ENCODE assay signal across 19 cellular contexts in genomic region chr18:71001597-71001996, GRCh38.
"Had no signal": no experiment of that assay in that cellular context is flagged by ENCODE, and none has a peak within 500 bp of the region (broad histone marks: within the 10 kb centered on the region; RNA-seq: fewer than 3 reads in every experiment).

No MANE protein-coding gene starts in this region.

- H3K4me1 Mint-ChIP-seq: activated CD4-positive, alpha-beta memory T cell treated with anti-CD3 and anti-CD28 coated beads, Interleukin-2, amount 10 ng/mL, durations not matched to agents 7 days and 5 days; WTC11 had no signal

- H3K9me3 Mint-ChIP-seq: activated naive CD4-positive, alpha-beta T cell treated with anti-CD3 and anti-CD28 coated beads for 36 hours; activated T-cell treated with anti-CD3 and anti-CD28 coated beads, Interleukin-2, amount 50 U/mL, for 24 hours; activated T-helper 2 cell treated with anti-CD3 and anti-CD28 coated beads, Interferon-gamma antibody, Interleukin-2, Interleukin-4, amounts not matched to agents 10 μg/mL and 5 μg/mL and 100 μg/mL, durations not matched to agents 14 hours and 24 hours and 36 hours; T-helper 2 cell treated with Interferon-gamma antibody and Interleukin-4, amounts not matched to agents 5 μg/mL and 100 μg/mL, for 36 hours had no signal

- H3K36me3 ChIP-seq: breast epithelium, left lung, tibial artery had no signal

- H3K27ac ChIP-seq: breast epithelium, foreskin keratinocyte, left lung, tibial artery had no signal

- H3K9me3 ChIP-seq: breast epithelium, left lung, tibial artery had no signal

- H3K27me3 ChIP-seq: breast epithelium, foreskin keratinocyte, left lung, tibial artery had no signal

- H3K4me3 Mint-ChIP-seq: activated CD4-positive, alpha-beta memory T cell treated with anti-CD3 and anti-CD28 coated beads, Interleukin-2, amount 10 ng/mL, durations not matched to agents 7 days and 5 days; activated naive CD4-positive, alpha-beta T cell treated with anti-CD3 and anti-CD28 coated beads for 36 hours; activated T-cell treated with anti-CD3 and anti-CD28 coated beads, Interleukin-2, amount 50 U/mL, for 24 hours; T-helper 2 cell treated with Interferon-gamma antibody and Interleukin-4, amounts not matched to agents 5 μg/mL and 100 μg/mL, for 36 hours; WTC11 had no signal

- DNase-seq: activated CD4-positive, alpha-beta memory T cell treated with anti-CD3 and anti-CD28 coated beads, Interleukin-2, amount 10 ng/mL, durations not matched to agents 7 days and 5 days; activated CD4-positive, alpha-beta T cell treated with anti-CD3 and anti-CD28 coated beads for 4 hours; activated naive CD4-positive, alpha-beta T cell treated with anti-CD3 and anti-CD28 coated beads for 36 hours; activated T-cell treated with anti-CD3 and anti-CD28 coated beads, Interleukin-2, amount 50 U/mL, for 24 hours; cortex of kidney; effector CD8-positive, alpha-beta T cell; foreskin keratinocyte; hippocampal formation; left lung; occipital lobe; stimulated activated CD4-positive, alpha-beta T cell treated with anti-CD3 and anti-CD28 coated beads, Interleukin-12 subunit alpha, Interleukin-12 subunit beta, amount 100 ng/mL, for 4 hours; stimulated activated CD4-positive, alpha-beta T cell treated with anti-CD3 and anti-CD28 coated beads, Interleukin-2, amount 100 ng/mL, for 24 hours; stimulated activated naive CD8-positive, alpha-beta T cell treated with anti-CD3 and anti-CD28 coated beads, Interleukin-15, Interleukin-2, amounts not matched to agents 100 U/mL and 50 U/mL, for 24 hours; substantia nigra; tibial artery had no signal

- H3K4me3 ChIP-seq: breast epithelium, left lung, tibial artery had no signal

- H3K4me1 ChIP-seq: breast epithelium, foreskin keratinocyte, left lung, tibial artery had no signal

- H3K27ac Mint-ChIP-seq: activated CD4-positive, alpha-beta memory T cell treated with anti-CD3 and anti-CD28 coated beads, Interleukin-2, amount 10 ng/mL, durations not matched to agents 7 days and 5 days; activated naive CD4-positive, alpha-beta T cell treated with anti-CD3 and anti-CD28 coated beads for 36 hours; activated T-cell treated with anti-CD3 and anti-CD28 coated beads, Interleukin-2, amount 50 U/mL, for 24 hours; activated T-helper 2 cell treated with anti-CD3 and anti-CD28 coated beads, Interferon-gamma antibody, Interleukin-2, Interleukin-4, amounts not matched to agents 10 μg/mL and 5 μg/mL and 100 μg/mL, durations not matched to agents 14 hours and 24 hours and 36 hours; T-helper 2 cell treated with Interferon-gamma antibody and Interleukin-4, amounts not matched to agents 5 μg/mL and 100 μg/mL, for 36 hours; WTC11 had no signal

- H3K27me3 Mint-ChIP-seq: activated CD4-positive, alpha-beta memory T cell treated with anti-CD3 and anti-CD28 coated beads, Interleukin-2, amount 10 ng/mL, durations not matched to agents 7 days and 5 days; activated T-cell treated with anti-CD3 and anti-CD28 coated beads, Interleukin-2, amount 50 U/mL, for 24 hours had no signal

- ATAC-seq: foreskin keratinocyte; left lung; stimulated activated naive CD8-positive, alpha-beta T cell treated with anti-CD3 and anti-CD28 coated beads, Interleukin-15, Interleukin-2, amounts not matched to agents 100 U/mL and 50 U/mL, for 24 hours; WTC11 had no signal
